ENCODE assay signal across 1 cellular context in the genomic region with DNA sequence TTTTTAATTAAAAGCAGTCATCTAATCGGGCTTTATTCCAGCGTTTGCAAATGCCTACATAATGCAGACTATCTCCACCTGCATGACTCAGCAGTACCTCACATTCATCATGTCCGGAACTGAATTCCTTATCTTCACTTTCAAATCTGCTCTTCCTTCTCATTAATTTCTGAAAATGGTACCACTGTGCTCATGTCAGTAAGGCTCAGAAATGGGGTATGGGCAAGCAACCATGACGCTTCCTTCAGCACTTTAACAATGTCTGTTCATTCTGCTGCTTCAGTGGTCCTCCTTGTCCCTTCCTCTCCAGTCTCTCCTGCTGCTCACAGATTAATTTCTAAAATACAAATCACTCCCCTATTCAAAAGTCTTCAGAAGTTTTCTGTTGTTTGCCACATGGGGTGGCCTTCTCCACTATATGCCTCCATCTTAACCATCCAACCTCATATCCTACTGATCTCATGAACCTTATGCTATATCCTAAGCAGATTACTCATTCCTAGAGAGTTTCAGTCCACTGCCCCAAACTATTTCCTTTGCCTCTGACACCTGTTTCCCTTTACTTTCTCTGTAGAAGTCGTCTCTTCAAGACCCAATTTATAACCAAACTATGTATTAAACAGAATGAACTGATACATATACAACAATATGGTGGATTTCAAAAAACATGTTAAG.
TF ChIP-seq lines count a peak whose summit lies in the region.

No MANE protein-coding gene starts in this region.

TF ChIP-seq in K562, 482 proteins besides CTCF, POLR2A, EP300 and RAD21 (continued from another document):
- TF ChIP-seq, protein P1, sequence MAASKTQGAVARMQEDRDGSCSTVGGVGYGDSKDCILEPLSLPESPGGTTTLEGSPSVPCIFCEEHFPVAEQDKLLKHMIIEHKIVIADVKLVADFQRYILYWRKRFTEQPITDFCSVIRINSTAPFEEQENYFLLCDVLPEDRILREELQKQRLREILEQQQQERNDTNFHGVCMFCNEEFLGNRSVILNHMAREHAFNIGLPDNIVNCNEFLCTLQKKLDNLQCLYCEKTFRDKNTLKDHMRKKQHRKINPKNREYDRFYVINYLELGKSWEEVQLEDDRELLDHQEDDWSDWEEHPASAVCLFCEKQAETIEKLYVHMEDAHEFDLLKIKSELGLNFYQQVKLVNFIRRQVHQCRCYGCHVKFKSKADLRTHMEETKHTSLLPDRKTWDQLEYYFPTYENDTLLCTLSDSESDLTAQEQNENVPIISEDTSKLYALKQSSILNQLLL (CRISPR knock-in tag; IDR thresholded peaks at IDR 0.05; ENCODE audit: borderline replicate concordance) = no peak
- TF ChIP-seq NFIC (IDR thresholded peaks at IDR 0.05) (peak; percentile 44; the same call in 1 of the 2 replicates), GABPB2 (CRISPR knock-in tag; conservative IDR thresholded peaks at IDR 0.05) (no peak), CBFB (CRISPR knock-in tag; IDR thresholded peaks at IDR 0.05) (no peak), PHF21A (IDR thresholded peaks at IDR 0.05; ENCODE audit: borderline replicate concordance, low read depth) (no peak), POLR2B (IDR thresholded peaks at IDR 0.05; ENCODE audit: low read depth, partially characterized antibody) (no peak), HNRNPL (IDR thresholded peaks at IDR 0.05; ENCODE audit: low read depth, low read length) (no peak), GATAD2A (IDR thresholded peaks at IDR 0.05) (no peak), ZNF134 (CRISPR knock-in tag; conservative IDR thresholded peaks at IDR 0.05) (no peak), KLF1 (tag; IDR thresholded peaks at IDR 0.05) (no peak), PRPF4 (IDR thresholded peaks at IDR 0.05; ENCODE audit: insufficient read depth, low read depth, low read length, poor library complexity, severe bottlenecking) (no peak), RBFOX2 (IDR thresholded peaks at IDR 0.05; ENCODE audit: low read depth, low read length) (no peak), BCOR (IDR thresholded peaks at IDR 0.05) (no peak), L3MBTL2 (IDR thresholded peaks at IDR 0.05) (no peak)
- TF ChIP-seq, protein P2, sequence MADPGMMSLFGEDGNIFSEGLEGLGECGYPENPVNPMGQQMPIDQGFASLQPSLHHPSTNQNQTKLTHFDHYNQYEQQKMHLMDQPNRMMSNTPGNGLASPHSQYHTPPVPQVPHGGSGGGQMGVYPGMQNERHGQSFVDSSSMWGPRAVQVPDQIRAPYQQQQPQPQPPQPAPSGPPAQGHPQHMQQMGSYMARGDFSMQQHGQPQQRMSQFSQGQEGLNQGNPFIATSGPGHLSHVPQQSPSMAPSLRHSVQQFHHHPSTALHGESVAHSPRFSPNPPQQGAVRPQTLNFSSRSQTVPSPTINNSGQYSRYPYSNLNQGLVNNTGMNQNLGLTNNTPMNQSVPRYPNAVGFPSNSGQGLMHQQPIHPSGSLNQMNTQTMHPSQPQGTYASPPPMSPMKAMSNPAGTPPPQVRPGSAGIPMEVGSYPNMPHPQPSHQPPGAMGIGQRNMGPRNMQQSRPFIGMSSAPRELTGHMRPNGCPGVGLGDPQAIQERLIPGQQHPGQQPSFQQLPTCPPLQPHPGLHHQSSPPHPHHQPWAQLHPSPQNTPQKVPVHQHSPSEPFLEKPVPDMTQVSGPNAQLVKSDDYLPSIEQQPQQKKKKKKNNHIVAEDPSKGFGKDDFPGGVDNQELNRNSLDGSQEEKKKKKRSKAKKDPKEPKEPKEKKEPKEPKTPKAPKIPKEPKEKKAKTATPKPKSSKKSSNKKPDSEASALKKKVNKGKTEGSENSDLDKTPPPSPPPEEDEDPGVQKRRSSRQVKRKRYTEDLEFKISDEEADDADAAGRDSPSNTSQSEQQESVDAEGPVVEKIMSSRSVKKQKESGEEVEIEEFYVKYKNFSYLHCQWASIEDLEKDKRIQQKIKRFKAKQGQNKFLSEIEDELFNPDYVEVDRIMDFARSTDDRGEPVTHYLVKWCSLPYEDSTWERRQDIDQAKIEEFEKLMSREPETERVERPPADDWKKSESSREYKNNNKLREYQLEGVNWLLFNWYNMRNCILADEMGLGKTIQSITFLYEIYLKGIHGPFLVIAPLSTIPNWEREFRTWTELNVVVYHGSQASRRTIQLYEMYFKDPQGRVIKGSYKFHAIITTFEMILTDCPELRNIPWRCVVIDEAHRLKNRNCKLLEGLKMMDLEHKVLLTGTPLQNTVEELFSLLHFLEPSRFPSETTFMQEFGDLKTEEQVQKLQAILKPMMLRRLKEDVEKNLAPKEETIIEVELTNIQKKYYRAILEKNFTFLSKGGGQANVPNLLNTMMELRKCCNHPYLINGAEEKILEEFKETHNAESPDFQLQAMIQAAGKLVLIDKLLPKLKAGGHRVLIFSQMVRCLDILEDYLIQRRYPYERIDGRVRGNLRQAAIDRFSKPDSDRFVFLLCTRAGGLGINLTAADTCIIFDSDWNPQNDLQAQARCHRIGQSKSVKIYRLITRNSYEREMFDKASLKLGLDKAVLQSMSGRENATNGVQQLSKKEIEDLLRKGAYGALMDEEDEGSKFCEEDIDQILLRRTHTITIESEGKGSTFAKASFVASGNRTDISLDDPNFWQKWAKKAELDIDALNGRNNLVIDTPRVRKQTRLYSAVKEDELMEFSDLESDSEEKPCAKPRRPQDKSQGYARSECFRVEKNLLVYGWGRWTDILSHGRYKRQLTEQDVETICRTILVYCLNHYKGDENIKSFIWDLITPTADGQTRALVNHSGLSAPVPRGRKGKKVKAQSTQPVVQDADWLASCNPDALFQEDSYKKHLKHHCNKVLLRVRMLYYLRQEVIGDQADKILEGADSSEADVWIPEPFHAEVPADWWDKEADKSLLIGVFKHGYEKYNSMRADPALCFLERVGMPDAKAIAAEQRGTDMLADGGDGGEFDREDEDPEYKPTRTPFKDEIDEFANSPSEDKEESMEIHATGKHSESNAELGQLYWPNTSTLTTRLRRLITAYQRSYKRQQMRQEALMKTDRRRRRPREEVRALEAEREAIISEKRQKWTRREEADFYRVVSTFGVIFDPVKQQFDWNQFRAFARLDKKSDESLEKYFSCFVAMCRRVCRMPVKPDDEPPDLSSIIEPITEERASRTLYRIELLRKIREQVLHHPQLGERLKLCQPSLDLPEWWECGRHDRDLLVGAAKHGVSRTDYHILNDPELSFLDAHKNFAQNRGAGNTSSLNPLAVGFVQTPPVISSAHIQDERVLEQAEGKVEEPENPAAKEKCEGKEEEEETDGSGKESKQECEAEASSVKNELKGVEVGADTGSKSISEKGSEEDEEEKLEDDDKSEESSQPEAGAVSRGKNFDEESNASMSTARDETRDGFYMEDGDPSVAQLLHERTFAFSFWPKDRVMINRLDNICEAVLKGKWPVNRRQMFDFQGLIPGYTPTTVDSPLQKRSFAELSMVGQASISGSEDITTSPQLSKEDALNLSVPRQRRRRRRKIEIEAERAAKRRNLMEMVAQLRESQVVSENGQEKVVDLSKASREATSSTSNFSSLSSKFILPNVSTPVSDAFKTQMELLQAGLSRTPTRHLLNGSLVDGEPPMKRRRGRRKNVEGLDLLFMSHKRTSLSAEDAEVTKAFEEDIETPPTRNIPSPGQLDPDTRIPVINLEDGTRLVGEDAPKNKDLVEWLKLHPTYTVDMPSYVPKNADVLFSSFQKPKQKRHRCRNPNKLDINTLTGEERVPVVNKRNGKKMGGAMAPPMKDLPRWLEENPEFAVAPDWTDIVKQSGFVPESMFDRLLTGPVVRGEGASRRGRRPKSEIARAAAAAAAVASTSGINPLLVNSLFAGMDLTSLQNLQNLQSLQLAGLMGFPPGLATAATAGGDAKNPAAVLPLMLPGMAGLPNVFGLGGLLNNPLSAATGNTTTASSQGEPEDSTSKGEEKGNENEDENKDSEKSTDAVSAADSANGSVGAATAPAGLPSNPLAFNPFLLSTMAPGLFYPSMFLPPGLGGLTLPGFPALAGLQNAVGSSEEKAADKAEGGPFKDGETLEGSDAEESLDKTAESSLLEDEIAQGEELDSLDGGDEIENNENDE (IDR thresholded peaks at IDR 0.05; ENCODE audit: low read depth, low read length) = no peak
- TF ChIP-seq, protein P3, sequence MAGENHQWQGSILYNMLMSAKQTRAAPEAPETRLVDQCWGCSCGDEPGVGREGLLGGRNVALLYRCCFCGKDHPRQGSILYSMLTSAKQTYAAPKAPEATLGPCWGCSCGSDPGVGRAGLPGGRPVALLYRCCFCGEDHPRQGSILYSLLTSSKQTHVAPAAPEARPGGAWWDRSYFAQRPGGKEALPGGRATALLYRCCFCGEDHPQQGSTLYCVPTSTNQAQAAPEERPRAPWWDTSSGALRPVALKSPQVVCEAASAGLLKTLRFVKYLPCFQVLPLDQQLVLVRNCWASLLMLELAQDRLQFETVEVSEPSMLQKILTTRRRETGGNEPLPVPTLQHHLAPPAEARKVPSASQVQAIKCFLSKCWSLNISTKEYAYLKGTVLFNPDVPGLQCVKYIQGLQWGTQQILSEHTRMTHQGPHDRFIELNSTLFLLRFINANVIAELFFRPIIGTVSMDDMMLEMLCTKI (IDR thresholded peaks at IDR 0.05; ENCODE audit: partially characterized antibody) = no peak
- TF ChIP-seq, protein P4, sequence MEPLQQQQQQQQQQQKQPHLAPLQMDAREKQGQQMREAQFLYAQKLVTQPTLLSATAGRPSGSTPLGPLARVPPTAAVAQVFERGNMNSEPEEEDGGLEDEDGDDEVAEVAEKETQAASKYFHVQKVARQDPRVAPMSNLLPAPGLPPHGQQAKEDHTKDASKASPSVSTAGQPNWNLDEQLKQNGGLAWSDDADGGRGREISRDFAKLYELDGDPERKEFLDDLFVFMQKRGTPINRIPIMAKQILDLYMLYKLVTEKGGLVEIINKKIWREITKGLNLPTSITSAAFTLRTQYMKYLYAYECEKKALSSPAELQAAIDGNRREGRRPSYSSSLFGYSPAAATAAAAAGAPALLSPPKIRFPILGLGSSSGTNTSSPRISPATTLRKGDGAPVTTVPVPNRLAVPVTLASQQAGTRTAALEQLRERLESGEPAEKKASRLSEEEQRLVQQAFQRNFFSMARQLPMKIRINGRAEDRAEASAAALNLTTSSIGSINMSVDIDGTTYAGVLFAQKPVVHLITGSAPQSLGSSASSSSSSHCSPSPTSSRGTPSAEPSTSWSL (CRISPR knock-in tag; IDR thresholded peaks at IDR 0.05; ENCODE audit: borderline replicate concordance) = no peak
- TF ChIP-seq, protein P5, sequence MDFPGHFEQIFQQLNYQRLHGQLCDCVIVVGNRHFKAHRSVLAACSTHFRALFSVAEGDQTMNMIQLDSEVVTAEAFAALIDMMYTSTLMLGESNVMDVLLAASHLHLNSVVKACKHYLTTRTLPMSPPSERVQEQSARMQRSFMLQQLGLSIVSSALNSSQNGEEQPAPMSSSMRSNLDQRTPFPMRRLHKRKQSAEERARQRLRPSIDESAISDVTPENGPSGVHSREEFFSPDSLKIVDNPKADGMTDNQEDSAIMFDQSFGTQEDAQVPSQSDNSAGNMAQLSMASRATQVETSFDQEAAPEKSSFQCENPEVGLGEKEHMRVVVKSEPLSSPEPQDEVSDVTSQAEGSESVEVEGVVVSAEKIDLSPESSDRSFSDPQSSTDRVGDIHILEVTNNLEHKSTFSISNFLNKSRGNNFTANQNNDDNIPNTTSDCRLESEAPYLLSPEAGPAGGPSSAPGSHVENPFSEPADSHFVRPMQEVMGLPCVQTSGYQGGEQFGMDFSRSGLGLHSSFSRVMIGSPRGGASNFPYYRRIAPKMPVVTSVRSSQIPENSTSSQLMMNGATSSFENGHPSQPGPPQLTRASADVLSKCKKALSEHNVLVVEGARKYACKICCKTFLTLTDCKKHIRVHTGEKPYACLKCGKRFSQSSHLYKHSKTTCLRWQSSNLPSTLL (IDR thresholded peaks at IDR 0.05) = no peak
- TF ChIP-seq, protein P6, sequence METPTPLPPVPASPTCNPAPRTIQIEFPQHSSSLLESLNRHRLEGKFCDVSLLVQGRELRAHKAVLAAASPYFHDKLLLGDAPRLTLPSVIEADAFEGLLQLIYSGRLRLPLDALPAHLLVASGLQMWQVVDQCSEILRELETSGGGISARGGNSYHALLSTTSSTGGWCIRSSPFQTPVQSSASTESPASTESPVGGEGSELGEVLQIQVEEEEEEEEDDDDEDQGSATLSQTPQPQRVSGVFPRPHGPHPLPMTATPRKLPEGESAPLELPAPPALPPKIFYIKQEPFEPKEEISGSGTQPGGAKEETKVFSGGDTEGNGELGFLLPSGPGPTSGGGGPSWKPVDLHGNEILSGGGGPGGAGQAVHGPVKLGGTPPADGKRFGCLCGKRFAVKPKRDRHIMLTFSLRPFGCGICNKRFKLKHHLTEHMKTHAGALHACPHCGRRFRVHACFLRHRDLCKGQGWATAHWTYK (CRISPR knock-in tag; IDR thresholded peaks at IDR 0.05) = no peak
- TF ChIP-seq, protein P7, sequence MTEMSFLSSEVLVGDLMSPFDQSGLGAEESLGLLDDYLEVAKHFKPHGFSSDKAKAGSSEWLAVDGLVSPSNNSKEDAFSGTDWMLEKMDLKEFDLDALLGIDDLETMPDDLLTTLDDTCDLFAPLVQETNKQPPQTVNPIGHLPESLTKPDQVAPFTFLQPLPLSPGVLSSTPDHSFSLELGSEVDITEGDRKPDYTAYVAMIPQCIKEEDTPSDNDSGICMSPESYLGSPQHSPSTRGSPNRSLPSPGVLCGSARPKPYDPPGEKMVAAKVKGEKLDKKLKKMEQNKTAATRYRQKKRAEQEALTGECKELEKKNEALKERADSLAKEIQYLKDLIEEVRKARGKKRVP (CRISPR knock-in tag; IDR thresholded peaks at IDR 0.05) = no peak
- TF ChIP-seq, protein P8, sequence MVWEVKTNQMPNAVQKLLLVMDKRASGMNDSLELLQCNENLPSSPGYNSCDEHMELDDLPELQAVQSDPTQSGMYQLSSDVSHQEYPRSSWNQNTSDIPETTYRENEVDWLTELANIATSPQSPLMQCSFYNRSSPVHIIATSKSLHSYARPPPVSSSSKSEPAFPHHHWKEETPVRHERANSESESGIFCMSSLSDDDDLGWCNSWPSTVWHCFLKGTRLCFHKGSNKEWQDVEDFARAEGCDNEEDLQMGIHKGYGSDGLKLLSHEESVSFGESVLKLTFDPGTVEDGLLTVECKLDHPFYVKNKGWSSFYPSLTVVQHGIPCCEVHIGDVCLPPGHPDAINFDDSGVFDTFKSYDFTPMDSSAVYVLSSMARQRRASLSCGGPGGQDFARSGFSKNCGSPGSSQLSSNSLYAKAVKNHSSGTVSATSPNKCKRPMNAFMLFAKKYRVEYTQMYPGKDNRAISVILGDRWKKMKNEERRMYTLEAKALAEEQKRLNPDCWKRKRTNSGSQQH (CRISPR knock-in tag; IDR thresholded peaks at IDR 0.05) = no peak
- TF ChIP-seq, protein P9, sequence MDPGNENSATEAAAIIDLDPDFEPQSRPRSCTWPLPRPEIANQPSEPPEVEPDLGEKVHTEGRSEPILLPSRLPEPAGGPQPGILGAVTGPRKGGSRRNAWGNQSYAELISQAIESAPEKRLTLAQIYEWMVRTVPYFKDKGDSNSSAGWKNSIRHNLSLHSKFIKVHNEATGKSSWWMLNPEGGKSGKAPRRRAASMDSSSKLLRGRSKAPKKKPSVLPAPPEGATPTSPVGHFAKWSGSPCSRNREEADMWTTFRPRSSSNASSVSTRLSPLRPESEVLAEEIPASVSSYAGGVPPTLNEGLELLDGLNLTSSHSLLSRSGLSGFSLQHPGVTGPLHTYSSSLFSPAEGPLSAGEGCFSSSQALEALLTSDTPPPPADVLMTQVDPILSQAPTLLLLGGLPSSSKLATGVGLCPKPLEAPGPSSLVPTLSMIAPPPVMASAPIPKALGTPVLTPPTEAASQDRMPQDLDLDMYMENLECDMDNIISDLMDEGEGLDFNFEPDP (CRISPR knock-in tag; IDR thresholded peaks at IDR 0.05) = no peak
